In genomic region chr1:67685067-67685557, GRCh38 we compare ENCODE assay signal across 1 cellular context.
A peak's percentile ranks its signal among the peaks of the same experiment; 100 is the strongest.
TF ChIP-seq lines count a peak whose summit lies in the region.

A gene with protein sequence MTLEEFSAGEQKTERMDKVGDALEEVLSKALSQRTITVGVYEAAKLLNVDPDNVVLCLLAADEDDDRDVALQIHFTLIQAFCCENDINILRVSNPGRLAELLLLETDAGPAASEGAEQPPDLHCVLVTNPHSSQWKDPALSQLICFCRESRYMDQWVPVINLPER (plus strand): TSS chr1:67685201. CDS start chr1:67685495, 294 bp downstream.

TF ChIP-seq in HepG2, 621 proteins besides CTCF, POLR2A, EP300 and RAD21 (continued from another document and continues in another):
- TF ChIP-seq, protein P1, sequence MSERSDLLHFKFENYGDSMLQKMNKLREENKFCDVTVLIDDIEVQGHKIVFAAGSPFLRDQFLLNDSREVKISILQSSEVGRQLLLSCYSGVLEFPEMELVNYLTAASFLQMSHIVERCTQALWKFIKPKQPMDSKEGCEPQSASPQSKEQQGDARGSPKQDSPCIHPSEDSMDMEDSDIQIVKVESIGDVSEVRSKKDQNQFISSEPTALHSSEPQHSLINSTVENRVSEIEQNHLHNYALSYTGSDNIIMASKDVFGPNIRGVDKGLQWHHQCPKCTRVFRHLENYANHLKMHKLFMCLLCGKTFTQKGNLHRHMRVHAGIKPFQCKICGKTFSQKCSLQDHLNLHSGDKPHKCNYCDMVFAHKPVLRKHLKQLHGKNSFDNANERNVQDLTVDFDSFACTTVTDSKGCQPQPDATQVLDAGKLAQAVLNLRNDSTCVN (CRISPR knock-in tag; IDR thresholded peaks at IDR 0.05; ENCODE audit: borderline replicate concordance): peak; percentile 83
- TF ChIP-seq ZNF652 (CRISPR knock-in tag; IDR thresholded peaks at IDR 0.05; ENCODE audit: borderline replicate concordance, low read depth) (no peak), ZNF746 (CRISPR knock-in tag; IDR thresholded peaks at IDR 0.05) (no peak), ZNF614 (CRISPR knock-in tag; IDR thresholded peaks at IDR 0.05; ENCODE audit: borderline replicate concordance) (peak; percentile 80; the same call in 1 of the 2 replicates), CCDC6 (CRISPR knock-in tag; IDR thresholded peaks at IDR 0.05) (peak; percentile 79), KLF11 (CRISPR knock-in tag; IDR thresholded peaks at IDR 0.05) (peak; percentile 67; the same call in 1 of the 2 replicates), NR0B2 (CRISPR knock-in tag; IDR thresholded peaks at IDR 0.05) (no peak), ZBTB8A (CRISPR knock-in tag; IDR thresholded peaks at IDR 0.05; ENCODE audit: borderline replicate concordance, low read depth) (no peak), NKX3-1 (CRISPR knock-in tag; IDR thresholded peaks at IDR 0.05) (no peak), RELA (CRISPR knock-in tag; IDR thresholded peaks at IDR 0.05) (peak; percentile 88), NR1H2 (CRISPR knock-in tag; IDR thresholded peaks at IDR 0.05; ENCODE audit: borderline replicate concordance, low read depth) (no peak), ZNF605 (CRISPR knock-in tag; IDR thresholded peaks at IDR 0.05) (no peak), RBM39 (IDR thresholded peaks at IDR 0.05; ENCODE audit: low read depth, low read length, poor library complexity, severe bottlenecking) (peak; percentile 98), FLYWCH1 (CRISPR knock-in tag; IDR thresholded peaks at IDR 0.05) (no peak), HMG20B (CRISPR knock-in tag; conservative IDR thresholded peaks at IDR 0.05) (peak; percentile 54; the same call in 1 of the 2 replicates), SIX4 (CRISPR knock-in tag; IDR thresholded peaks at IDR 0.05) (peak; percentile 84; the same call in 1 of the 2 replicates), YY1 (IDR thresholded peaks at IDR 0.05; ENCODE audit: insufficient read depth, insufficient replicate concordance, low read depth, low read length) (peak; percentile 64), ASH2L (IDR thresholded peaks at IDR 0.05; ENCODE audit: insufficient read length, low read depth, low read length) (peak; percentile 65), ZNF891 (CRISPR knock-in tag; IDR thresholded peaks at IDR 0.05) (no peak), AHR (CRISPR knock-in tag; IDR thresholded peaks at IDR 0.05) (peak; percentile 87; the same call in 1 of the 2 replicates), ZNF33B (CRISPR knock-in tag; IDR thresholded peaks at IDR 0.05) (peak; percentile 86; the same call in 1 of the 2 replicates), SALL1 (CRISPR knock-in tag; IDR thresholded peaks at IDR 0.05) (peak; percentile 95), MYC (CRISPR knock-in tag; IDR thresholded peaks at IDR 0.05; ENCODE audit: borderline replicate concordance) (peak; percentile 49; the same call in 1 of the 2 replicates), HNRNPH1 (optimal IDR thresholded peaks at IDR 0.05; ENCODE audit: low read depth, low read length) (peak; percentile 95), ZNF446 (CRISPR knock-in tag; IDR thresholded peaks at IDR 0.05) (peak; percentile 76; the same call in 1 of the 2 replicates), ARNT2 (CRISPR knock-in tag; IDR thresholded peaks at IDR 0.05; ENCODE audit: low read depth) (peak; percentile 95), PHF21A (CRISPR knock-in tag; IDR thresholded peaks at IDR 0.05) (peak; percentile 68; the same call in 1 of the 2 replicates), ZNF609 (CRISPR knock-in tag; IDR thresholded peaks at IDR 0.05; ENCODE audit: borderline replicate concordance) (0 out of 2 replicates have a peak, but pooled peaks have one; percentile 71), RFX1 (IDR thresholded peaks at IDR 0.05) (no peak), YEATS4 (CRISPR knock-in tag; IDR thresholded peaks at IDR 0.05; ENCODE audit: borderline replicate concordance) (peak; percentile 57; the same call in 1 of the 2 replicates), ZIK1 (CRISPR knock-in tag; IDR thresholded peaks at IDR 0.05; ENCODE audit: borderline replicate concordance, low read depth) (peak; percentile 82), HNF4A (CRISPR knock-in tag; IDR thresholded peaks at IDR 0.05) (no peak), PLRG1 (conservative IDR thresholded peaks at IDR 0.05) (no peak), EEA1 (CRISPR knock-in tag; IDR thresholded peaks at IDR 0.05; ENCODE audit: borderline replicate concordance) (peak; percentile 70; the same call in 1 of the 2 replicates), ZNF12 (CRISPR knock-in tag; IDR thresholded peaks at IDR 0.05) (peak; percentile 49; the same call in 1 of the 2 replicates), XRCC5 (optimal IDR thresholded peaks at IDR 0.05; ENCODE audit: low read length) (peak; percentile 57), GZF1 (CRISPR knock-in tag; IDR thresholded peaks at IDR 0.05) (no peak), NFE2 (CRISPR knock-in tag; IDR thresholded peaks at IDR 0.05) (no peak), ZNF441 (CRISPR knock-in tag; IDR thresholded peaks at IDR 0.05; ENCODE audit: borderline replicate concordance) (no peak; the same call in 1 of the 2 replicates), SAP130 (CRISPR knock-in tag; IDR thresholded peaks at IDR 0.05; ENCODE audit: low read depth) (peak; percentile 90)
- TF ChIP-seq, protein P2, sequence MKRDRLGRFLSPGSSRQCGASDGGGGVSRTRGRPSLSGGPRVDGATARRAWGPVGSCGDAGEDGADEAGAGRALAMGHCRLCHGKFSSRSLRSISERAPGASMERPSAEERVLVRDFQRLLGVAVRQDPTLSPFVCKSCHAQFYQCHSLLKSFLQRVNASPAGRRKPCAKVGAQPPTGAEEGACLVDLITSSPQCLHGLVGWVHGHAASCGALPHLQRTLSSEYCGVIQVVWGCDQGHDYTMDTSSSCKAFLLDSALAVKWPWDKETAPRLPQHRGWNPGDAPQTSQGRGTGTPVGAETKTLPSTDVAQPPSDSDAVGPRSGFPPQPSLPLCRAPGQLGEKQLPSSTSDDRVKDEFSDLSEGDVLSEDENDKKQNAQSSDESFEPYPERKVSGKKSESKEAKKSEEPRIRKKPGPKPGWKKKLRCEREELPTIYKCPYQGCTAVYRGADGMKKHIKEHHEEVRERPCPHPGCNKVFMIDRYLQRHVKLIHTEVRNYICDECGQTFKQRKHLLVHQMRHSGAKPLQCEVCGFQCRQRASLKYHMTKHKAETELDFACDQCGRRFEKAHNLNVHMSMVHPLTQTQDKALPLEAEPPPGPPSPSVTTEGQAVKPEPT (CRISPR knock-in tag; IDR thresholded peaks at IDR 0.05; ENCODE audit: low read depth): peak; percentile 11; the same call in 1 of the 2 replicates
- TF ChIP-seq, protein P3, sequence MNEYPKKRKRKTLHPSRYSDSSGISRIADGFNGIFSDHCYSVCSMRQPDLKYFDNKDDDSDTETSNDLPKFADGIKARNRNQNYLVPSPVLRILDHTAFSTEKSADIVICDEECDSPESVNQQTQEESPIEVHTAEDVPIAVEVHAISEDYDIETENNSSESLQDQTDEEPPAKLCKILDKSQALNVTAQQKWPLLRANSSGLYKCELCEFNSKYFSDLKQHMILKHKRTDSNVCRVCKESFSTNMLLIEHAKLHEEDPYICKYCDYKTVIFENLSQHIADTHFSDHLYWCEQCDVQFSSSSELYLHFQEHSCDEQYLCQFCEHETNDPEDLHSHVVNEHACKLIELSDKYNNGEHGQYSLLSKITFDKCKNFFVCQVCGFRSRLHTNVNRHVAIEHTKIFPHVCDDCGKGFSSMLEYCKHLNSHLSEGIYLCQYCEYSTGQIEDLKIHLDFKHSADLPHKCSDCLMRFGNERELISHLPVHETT (CRISPR knock-in tag; conservative IDR thresholded peaks at IDR 0.05): 0 out of 2 replicates have a peak, but pooled peaks have one; percentile 44
- TF ChIP-seq, protein P4, sequence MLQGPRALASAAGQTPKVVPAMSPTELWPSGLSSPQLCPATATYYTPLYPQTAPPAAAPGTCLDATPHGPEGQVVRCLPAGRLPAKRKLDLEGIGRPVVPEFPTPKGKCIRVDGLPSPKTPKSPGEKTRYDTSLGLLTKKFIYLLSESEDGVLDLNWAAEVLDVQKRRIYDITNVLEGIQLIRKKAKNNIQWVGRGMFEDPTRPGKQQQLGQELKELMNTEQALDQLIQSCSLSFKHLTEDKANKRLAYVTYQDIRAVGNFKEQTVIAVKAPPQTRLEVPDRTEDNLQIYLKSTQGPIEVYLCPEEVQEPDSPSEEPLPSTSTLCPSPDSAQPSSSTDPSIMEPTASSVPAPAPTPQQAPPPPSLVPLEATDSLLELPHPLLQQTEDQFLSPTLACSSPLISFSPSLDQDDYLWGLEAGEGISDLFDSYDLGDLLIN (CRISPR knock-in tag; IDR thresholded peaks at IDR 0.05; ENCODE audit: borderline replicate concordance): peak; percentile 80; the same call in 1 of the 2 replicates
- TF ChIP-seq, protein P5, sequence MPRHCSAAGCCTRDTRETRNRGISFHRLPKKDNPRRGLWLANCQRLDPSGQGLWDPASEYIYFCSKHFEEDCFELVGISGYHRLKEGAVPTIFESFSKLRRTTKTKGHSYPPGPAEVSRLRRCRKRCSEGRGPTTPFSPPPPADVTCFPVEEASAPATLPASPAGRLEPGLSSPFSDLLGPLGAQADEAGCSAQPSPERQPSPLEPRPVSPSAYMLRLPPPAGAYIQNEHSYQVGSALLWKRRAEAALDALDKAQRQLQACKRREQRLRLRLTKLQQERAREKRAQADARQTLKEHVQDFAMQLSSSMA (CRISPR knock-in tag; IDR thresholded peaks at IDR 0.05): peak; percentile 47; the same call in 1 of the 2 replicates
- TF ChIP-seq, protein P6, sequence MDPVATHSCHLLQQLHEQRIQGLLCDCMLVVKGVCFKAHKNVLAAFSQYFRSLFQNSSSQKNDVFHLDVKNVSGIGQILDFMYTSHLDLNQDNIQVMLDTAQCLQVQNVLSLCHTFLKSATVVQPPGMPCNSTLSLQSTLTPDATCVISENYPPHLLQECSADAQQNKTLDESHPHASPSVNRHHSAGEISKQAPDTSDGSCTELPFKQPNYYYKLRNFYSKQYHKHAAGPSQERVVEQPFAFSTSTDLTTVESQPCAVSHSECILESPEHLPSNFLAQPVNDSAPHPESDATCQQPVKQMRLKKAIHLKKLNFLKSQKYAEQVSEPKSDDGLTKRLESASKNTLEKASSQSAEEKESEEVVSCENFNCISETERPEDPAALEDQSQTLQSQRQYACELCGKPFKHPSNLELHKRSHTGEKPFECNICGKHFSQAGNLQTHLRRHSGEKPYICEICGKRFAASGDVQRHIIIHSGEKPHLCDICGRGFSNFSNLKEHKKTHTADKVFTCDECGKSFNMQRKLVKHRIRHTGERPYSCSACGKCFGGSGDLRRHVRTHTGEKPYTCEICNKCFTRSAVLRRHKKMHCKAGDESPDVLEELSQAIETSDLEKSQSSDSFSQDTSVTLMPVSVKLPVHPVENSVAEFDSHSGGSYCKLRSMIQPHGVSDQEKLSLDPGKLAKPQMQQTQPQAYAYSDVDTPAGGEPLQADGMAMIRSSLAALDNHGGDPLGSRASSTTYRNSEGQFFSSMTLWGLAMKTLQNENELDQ (CRISPR knock-in tag; IDR thresholded peaks at IDR 0.05; ENCODE audit: borderline replicate concordance): peak; percentile 76; the same call in 1 of the 2 replicates
